In the genomic region with DNA sequence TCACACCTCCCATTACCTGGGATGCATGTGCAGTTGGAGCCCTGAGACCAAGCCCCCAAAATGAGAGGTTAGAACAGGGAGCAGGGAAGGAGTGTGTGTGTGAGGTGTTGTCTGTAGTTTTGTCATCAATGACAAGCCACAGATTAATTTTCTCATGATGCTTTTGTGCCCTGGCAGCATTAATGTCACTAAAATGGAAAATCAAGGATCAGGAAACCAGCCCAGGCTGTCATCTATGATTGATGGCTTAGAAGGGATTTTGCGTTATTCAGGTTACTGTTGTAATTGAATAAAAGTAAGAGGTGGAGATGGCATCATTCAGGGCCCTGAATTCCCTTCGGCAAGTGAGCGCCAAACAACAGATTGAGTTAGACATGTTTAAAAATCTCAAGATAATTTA, we compare ENCODE assay signal across 3 cellular contexts.
"Had no signal": no experiment of that assay in that cellular context is flagged by ENCODE, and none has a peak within 500 bp of the region (broad histone marks: within the 10 kb centered on the region; RNA-seq: fewer than 3 reads in every experiment).

No MANE protein-coding gene starts in this region.

- ATAC-seq: GM12878 had no signal

- H3K4me3 ChIP-seq: GM12878 had no signal

- DNase-seq: GDM1, GF-D8 had no signal
